Comparison of ENCODE assay signal across 15 cellular contexts in the genomic region with DNA sequence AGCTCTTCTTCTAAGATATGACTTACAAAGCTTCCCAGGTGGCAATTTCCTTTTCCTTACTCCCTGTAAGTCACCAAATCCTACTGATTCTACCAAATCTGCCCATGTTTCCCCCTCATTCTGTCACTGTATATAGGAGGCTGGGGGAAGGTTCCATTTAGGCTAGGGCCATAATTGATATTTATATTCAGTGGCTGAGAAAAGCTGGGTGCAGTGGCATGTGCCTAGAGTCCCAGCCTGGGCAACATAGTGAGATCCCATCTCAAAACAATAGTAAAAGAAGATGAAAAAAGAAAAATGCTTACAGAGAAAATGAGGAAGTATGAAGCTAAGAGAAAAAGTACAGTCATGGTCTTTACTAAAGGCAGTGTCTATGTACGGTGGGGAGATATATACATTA.
"Had no signal": no experiment of that assay in that cellular context is flagged by ENCODE, and none has a peak within 500 bp of the region (broad histone marks: within the 10 kb centered on the region; RNA-seq: fewer than 3 reads in every experiment).

No MANE protein-coding gene starts in this region.

- H3K27ac ChIP-seq: colonic mucosa, gastroesophageal sphincter, left ventricle myocardium inferior, ovary had no signal

- H3K27me3 Mint-ChIP-seq: activated B cell treated with CpG ODN at 0.5 μM for 24 hours; activated CD4-positive, alpha-beta T cell treated with anti-CD3 and anti-CD28 coated beads, Interleukin-2, amount 10 ng/mL, durations not matched to agents 24 days and 14 days had no signal

- H3K27ac Mint-ChIP-seq: activated B cell treated with CpG ODN at 0.5 μM for 24 hours; activated CD4-positive, alpha-beta T cell treated with anti-CD3 and anti-CD28 coated beads, Interleukin-2, amount 10 ng/mL, durations not matched to agents 24 days and 14 days; activated naive CD4-positive, alpha-beta T cell treated with anti-CD3 and anti-CD28 coated beads for 36 hours had no signal

- H3K27me3 ChIP-seq: colonic mucosa, gastroesophageal sphincter, ovary had no signal

- H3K9me3 Mint-ChIP-seq: activated B cell treated with CpG ODN at 0.5 μM for 24 hours; activated CD4-positive, alpha-beta T cell treated with anti-CD3 and anti-CD28 coated beads, Interleukin-2, amount 10 ng/mL, durations not matched to agents 24 days and 14 days; activated naive CD4-positive, alpha-beta T cell treated with anti-CD3 and anti-CD28 coated beads for 36 hours had no signal

- ATAC-seq: gastroesophageal sphincter had no signal

- H3K4me3 Mint-ChIP-seq: activated B cell treated with CpG ODN at 0.5 μM for 24 hours; activated CD4-positive, alpha-beta T cell treated with anti-CD3 and anti-CD28 coated beads, Interleukin-2, amount 10 ng/mL, durations not matched to agents 24 days and 14 days; activated naive CD4-positive, alpha-beta T cell treated with anti-CD3 and anti-CD28 coated beads for 36 hours had no signal

- H3K36me3 ChIP-seq: colonic mucosa, gastroesophageal sphincter, left ventricle myocardium inferior, ovary had no signal

- H3K4me3 ChIP-seq: colonic mucosa, gastroesophageal sphincter, left ventricle myocardium inferior, ovary had no signal

- H3K9me3 ChIP-seq: colonic mucosa, gastroesophageal sphincter, left ventricle myocardium inferior, ovary had no signal

- DNase-seq: activated B cell treated with CpG ODN at 0.5 μM for 24 hours; activated CD4-positive, alpha-beta T cell treated with anti-CD3 and anti-CD28 coated beads, Interleukin-2, amount 10 ng/mL, durations not matched to agents 24 days and 14 days; activated CD8-positive, alpha-beta memory T cell treated with anti-CD3 and anti-CD28 coated beads for 24 hours; activated naive CD4-positive, alpha-beta T cell treated with anti-CD3 and anti-CD28 coated beads for 36 hours; colonic mucosa; effector CD8-positive, alpha-beta T cell; islet precursor cell; left ventricle myocardium inferior; mesendoderm; ovary; stimulated activated CD4-positive, alpha-beta T cell treated with anti-CD3 and anti-CD28 coated beads, Interleukin-12 subunit alpha, Interleukin-12 subunit beta, amount 100 ng/mL, for 4 hours; stimulated activated CD4-positive, alpha-beta T cell treated with anti-CD3 and anti-CD28 coated beads, Interleukin-2, amount 100 ng/mL, for 48 hours; stimulated activated naive CD4-positive, alpha-beta T cell treated with Interleukin-2 at 50 U/mL for 16 hours; T-helper 9 cell had no signal
